ENCODE assay signal across 22 cellular contexts in the genomic region with DNA sequence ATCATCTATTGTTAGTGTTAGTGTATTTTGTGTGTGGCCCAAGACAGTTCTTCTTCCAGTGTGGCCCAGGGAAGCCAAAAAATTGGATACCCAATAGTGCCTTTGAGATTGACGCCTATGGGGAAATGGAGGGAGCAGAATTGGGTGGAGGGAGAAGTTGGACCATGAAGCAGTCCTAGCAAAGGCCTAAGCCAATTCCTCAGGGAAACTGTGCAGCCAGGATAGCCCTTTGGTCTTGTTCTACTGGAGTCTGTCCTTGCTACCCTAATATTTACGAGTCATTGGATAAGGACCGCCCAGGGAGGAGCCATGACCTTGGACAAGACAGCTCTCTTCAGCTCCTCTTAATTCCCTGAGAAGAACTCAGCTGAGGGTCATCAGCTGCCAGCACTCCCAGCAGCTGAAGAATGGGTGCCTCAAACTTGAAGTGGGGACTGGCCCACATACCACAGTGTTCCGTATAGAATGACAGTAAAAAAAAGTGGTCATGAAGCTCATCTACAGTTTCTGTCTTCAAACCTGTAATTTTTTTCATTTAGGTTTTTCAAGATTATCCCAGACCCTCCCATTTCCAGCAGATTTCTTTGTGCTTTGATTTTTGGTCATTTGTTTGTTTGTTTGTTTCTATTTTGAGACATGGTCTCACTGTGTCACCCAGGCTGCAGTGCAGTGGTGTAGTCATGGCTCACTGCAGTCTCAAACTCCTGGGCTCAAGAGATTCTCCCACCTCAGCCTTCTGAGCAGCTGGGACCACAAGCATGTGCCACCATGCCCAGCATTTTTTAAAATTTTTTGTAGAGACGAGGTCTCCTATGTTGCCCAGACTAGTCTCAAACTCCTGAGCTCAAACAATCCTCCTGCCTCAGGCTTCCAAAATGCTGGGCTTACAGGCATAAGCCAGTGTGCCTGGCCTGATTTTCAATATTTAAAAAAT.
"Had no signal": no experiment of that assay in that cellular context is flagged by ENCODE, and none has a peak within 500 bp of the region (broad histone marks: within the 10 kb centered on the region; RNA-seq: fewer than 3 reads in every experiment).

No MANE protein-coding gene starts in this region.

- H3K9me3 Mint-ChIP-seq: activated naive CD4-positive, alpha-beta T cell treated with anti-CD3 and anti-CD28 coated beads for 36 hours had no signal

- H3K27me3 Mint-ChIP-seq: activated CD4-positive, alpha-beta memory T cell treated with anti-CD3 and anti-CD28 coated beads, Interleukin-2, amount 10 ng/mL, durations not matched to agents 7 days and 5 days; activated CD4-positive, alpha-beta T cell treated with anti-CD3 and anti-CD28 coated beads for 36 hours; activated naive CD8-positive, alpha-beta T cell; activated T-helper 17 cell treated with anti-CD3 and anti-CD28 coated beads, Interleukin-2, amount 50 U/mL, for 72 hours had no signal

- H3K27me3 ChIP-seq: breast epithelium had no signal

- H3K4me2 ChIP-seq: PC-9 had no signal

- ATAC-seq: activated CD4-positive, alpha-beta T cell treated with anti-CD3 and anti-CD28 coated beads for 36 hours; activated T-helper 17 cell treated with anti-CD3 and anti-CD28 coated beads, Interleukin-2, amount 50 U/mL, for 72 hours had no signal

- H3K36me3 ChIP-seq: breast epithelium had no signal

- H3K4me1 ChIP-seq: breast epithelium had no signal

- H2AFZ ChIP-seq: PC-9 had no signal

- H3K4me3 ChIP-seq: breast epithelium, PC-9, SK-N-MC had no signal

- H3K27ac ChIP-seq: breast epithelium, PC-9, SK-N-MC, WERI-Rb-1 had no signal

- DNase-seq: activated CD4-positive, alpha-beta memory T cell treated with anti-CD3 and anti-CD28 coated beads, Interleukin-2, amount 10 ng/mL, durations not matched to agents 7 days and 5 days; activated CD4-positive, alpha-beta T cell treated with anti-CD3 and anti-CD28 coated beads for 36 hours; activated CD4-positive, alpha-beta T cell treated with anti-CD3 and anti-CD28 coated beads, Interleukin-2, amount 50 U/mL, for 1 hour; activated gamma-delta T cell; activated naive CD4-positive, alpha-beta T cell treated with anti-CD3 and anti-CD28 coated beads for 36 hours; activated T-cell treated with anti-CD3 and anti-CD28 coated beads for 4 hours; activated T-cell treated with anti-CD3 and anti-CD28 coated beads, Interleukin-2, amount 50 U/mL, for 48 hours; aorta; MM.1S; NCI-H1105; NCI-H1436; NCI-H1694 treated with DMSO at 0.1 percent for 48 hours; NCI-H2029 treated with DMSO at 0.1 percent for 48 hours; NCI-H524; PC-9; SHP77 treated with DMSO at 0.1 percent for 48 hours; T-helper 1 cell; WERI-Rb-1 had no signal

- H3K4me3 Mint-ChIP-seq: activated CD4-positive, alpha-beta memory T cell treated with anti-CD3 and anti-CD28 coated beads, Interleukin-2, amount 10 ng/mL, durations not matched to agents 7 days and 5 days; activated CD4-positive, alpha-beta T cell treated with anti-CD3 and anti-CD28 coated beads for 36 hours; activated naive CD4-positive, alpha-beta T cell treated with anti-CD3 and anti-CD28 coated beads for 36 hours; activated naive CD8-positive, alpha-beta T cell; activated T-helper 17 cell treated with anti-CD3 and anti-CD28 coated beads, Interleukin-2, amount 50 U/mL, for 72 hours had no signal

- H3K27ac Mint-ChIP-seq: activated CD4-positive, alpha-beta memory T cell treated with anti-CD3 and anti-CD28 coated beads, Interleukin-2, amount 10 ng/mL, durations not matched to agents 7 days and 5 days; activated CD4-positive, alpha-beta T cell treated with anti-CD3 and anti-CD28 coated beads for 36 hours; activated naive CD4-positive, alpha-beta T cell treated with anti-CD3 and anti-CD28 coated beads for 36 hours; activated naive CD8-positive, alpha-beta T cell; activated T-helper 17 cell treated with anti-CD3 and anti-CD28 coated beads, Interleukin-2, amount 50 U/mL, for 72 hours had no signal
